10 cellular contexts compared by ENCODE assay signal in genomic region chrX:106898462-106898861, GRCh38. TPM values are rescaled to one million over a fixed set of nuclear protein-coding genes. Genes with fewer than 3 reads are reported as not detected.
DNase-seq lines count a peak whose midpoint lies in the region; ATAC-seq and TF ChIP-seq lines count a peak whose summit lies in the region.
"Had no signal": no experiment of that assay in that cellular context is flagged by ENCODE, and none has a peak within 500 bp of the region (broad histone marks: within the 10 kb centered on the region; RNA-seq: fewer than 3 reads in every experiment).

No MANE protein-coding gene starts in this region.

- CTCF ChIA-PET in BJ (lab: Yijun Ruan, JAX): interaction anchor here (0.7 to 2.5 kb wide), 8 partner anchors 10 to 61 kb away, joined by 3 to 11 read pairs (median 4); no protein-coding TSS in a partner anchor

- H2AK5ac ChIP-seq in mesenchymal stem cell (ENCODE audit: low read length, severe bottlenecking): no peak overlapping the region

- no peak overlapping the region for H2AFZ ChIP-seq in mesenchymal stem cell (ENCODE audit: low read depth, low read length)

- no peak overlapping the region for H3K4me2 ChIP-seq in mesenchymal stem cell (ENCODE audit: low read length, poor library complexity, severe bottlenecking)

- H4K8ac ChIP-seq in mesenchymal stem cell (ENCODE audit: low read length): no peak overlapping the region

- no peaks in the 10 kb centered on the region for H3K79me1 ChIP-seq in mesenchymal stem cell (replicated peaks; ENCODE audit: low read length, poor library complexity, severe bottlenecking)

- H3K4ac ChIP-seq in mesenchymal stem cell (ENCODE audit: low read depth in 1 of 2, low read length in 2 of 2): no peak overlapping the region

- H2BK120ac ChIP-seq in mesenchymal stem cell (ENCODE audit: low read depth, low read length): no peak overlapping the region

- peak; percentile 72 for ATAC-seq in HG02884 (IDR thresholded peaks at IDR 0.05; ENCODE audit: unreplicated experiment)

- H2BK15ac ChIP-seq in mesenchymal stem cell (ENCODE audit: low read depth, poor library complexity, severe bottlenecking): no peak overlapping the region

- H3K4me1 ChIP-seq in mesenchymal stem cell (ENCODE audit: control insufficient read depth, insufficient read depth, low read depth, low read length): peaks cover 8% of the 10 kb centered on the region

- no peaks in the 10 kb centered on the region for H3K27me3 ChIP-seq in BJ (ENCODE audit: control insufficient read depth, insufficient read depth, low read length)
- peaks cover 0 to 46% of the 10 kb centered on the region in 2 experiments for H3K27me3 ChIP-seq in mesenchymal stem cell (ENCODE audit: control insufficient read depth in 1 of 2, insufficient read depth in 1 of 2, low read length in 2 of 2)
- H3K27me3 ChIP-seq: SJCRH30 had no signal

- no peak overlapping the region for H3K9ac ChIP-seq in mesenchymal stem cell (ENCODE audit: low read length)

- no peak overlapping the region for H2BK12ac ChIP-seq in mesenchymal stem cell (ENCODE audit: low read length in 2 of 2)

- H3K4me3 ChIP-seq in BJ (ENCODE audit: low read depth, low read length) (no peak overlapping the region), mesenchymal stem cell (ENCODE audit: insufficient read depth in 1 of 2, low read depth in 1 of 2, low read length in 2 of 2) (no peak overlapping the region)
- H3K4me3 ChIP-seq: SJCRH30 had no signal

- H3K27ac ChIP-seq in mesenchymal stem cell (ENCODE audit: low read length, poor library complexity, severe bottlenecking): no peak overlapping the region
- H3K27ac ChIP-seq: SJCRH30 had no signal

- TF ChIP-seq CTCF in BJ (IDR thresholded peaks at IDR 0.05; ENCODE audit: insufficient read depth, low read depth, low read length): peak; percentile 31; the same call in 1 of the 2 replicates
- TF ChIP-seq CTCF in GM13976 (IDR thresholded peaks at IDR 0.05; ENCODE audit: borderline replicate concordance, control extremely low read depth, extremely low read depth, insufficient read depth, missing control alignments): peak; percentile 34

- in situ Hi-C loops in GM13976 (cut with MboI; ENCODE audit: low sequenced_read_pairs, unreplicated experiment) (no loop called here), T47D (cut with HindIII; ENCODE audit: low pct_unique_long_range_greater_than_20kb, low sequenced_read_pairs) (no loop called here)

- POLR2A ChIA-PET in BJ (lab: Charles Lee): no interaction called here

- H4K91ac ChIP-seq in mesenchymal stem cell (ENCODE audit: low read length): no peak overlapping the region

- no peak overlapping the region for H3K18ac ChIP-seq in mesenchymal stem cell (ENCODE audit: low read depth in 1 of 2, low read length in 2 of 2)

- no peak overlapping the region for H3K23ac ChIP-seq in mesenchymal stem cell (ENCODE audit: low read length in 2 of 2)

- H3K36me3 ChIP-seq in BJ (ENCODE audit: control insufficient read depth, insufficient read depth, low read length) (no peaks in the 10 kb centered on the region), mesenchymal stem cell (ENCODE audit: control insufficient read depth in 1 of 2, insufficient read depth in 2 of 2, low read depth in 1 of 2, low read length in 2 of 2) (no peaks in the 10 kb centered on the region)
- H3K36me3 ChIP-seq: SJCRH30 had no signal

- no peaks in the 10 kb centered on the region for H3K9me3 ChIP-seq in mesenchymal stem cell (ENCODE audit: control insufficient read depth, low read length)
- H3K9me3 ChIP-seq: SJCRH30 had no signal

- no peak overlapping the region for H2BK5ac ChIP-seq in mesenchymal stem cell (ENCODE audit: low read depth, low read length, poor library complexity, severe bottlenecking)

- DNase-seq in BJ (ENCODE audit: low read depth) (no peak), GM13976 (ENCODE audit: low spot score) (peak; percentile 52), NCI-H2196 (lab: John Stamatoyannopoulos, UW; ENCODE audit: unreplicated experiment) (peak; percentile 55), T47D (ENCODE audit: low read depth in 1 of 2, low spot score in 1 of 2) (peak; percentile 1 to 53), mesenchymal stem cell (peak; percentile 67), putamen (ENCODE audit: low spot score) (no peak), NCI-H187 treated with DMSO at 0.1 percent for 48 hours (lab: John Stamatoyannopoulos, UW) (no peak)
- DNase-seq: left cardiac atrium had no signal

- no CpG with 5 or more reads among the region's 1 CpG for WGBS in mesenchymal stem cell

- H3K14ac ChIP-seq in mesenchymal stem cell (ENCODE audit: low read length in 2 of 2): no peak overlapping the region

RNA-seq across cellular contexts. Expression of gene RIPPLY1, which starts 4.7 kb away (rescaled TPM):
- 0.06 TPM in 1 of 2 replicates, not detected in the other for polyA plus RNA-seq in BJ (2011; rRNA removed)
- not detected in 2 replicates for polyA minus RNA-seq in BJ (2011; rRNA and poly(A)+ RNA removed)
- not detected for polyA plus RNA-seq in mesenchymal stem cell (2013, experiment 1 of 2)
- polyA plus RNA-seq in mesenchymal stem cell (2013, experiment 2 of 2): not detected

RNA-seq across cellular contexts. Expression of gene CLDN2, which starts 21.7 kb away (rescaled TPM):
- polyA plus RNA-seq in BJ (2011; rRNA removed): not detected in 2 replicates
- not detected in 2 replicates for polyA minus RNA-seq in BJ (2011; rRNA and poly(A)+ RNA removed)
- not detected for polyA plus RNA-seq in mesenchymal stem cell (2013, experiment 1 of 2)
- polyA plus RNA-seq in mesenchymal stem cell (2013, experiment 2 of 2): not detected

Comparison
In these comparisons a context has a peak if more than half of its experiments do, and no peak if none do; other contexts are left out.
1. DNase-seq: peak in GM13976 (single experiment), NCI-H2196 (single experiment), T47D (2 of 2) and mesenchymal stem cell (single experiment); none in BJ (single experiment), putamen (single experiment) and NCI-H187 treated with DMSO at 0.1 percent for 48 hours (single experiment).